ENCODE assay signal across 8 cellular contexts in the genomic region with DNA sequence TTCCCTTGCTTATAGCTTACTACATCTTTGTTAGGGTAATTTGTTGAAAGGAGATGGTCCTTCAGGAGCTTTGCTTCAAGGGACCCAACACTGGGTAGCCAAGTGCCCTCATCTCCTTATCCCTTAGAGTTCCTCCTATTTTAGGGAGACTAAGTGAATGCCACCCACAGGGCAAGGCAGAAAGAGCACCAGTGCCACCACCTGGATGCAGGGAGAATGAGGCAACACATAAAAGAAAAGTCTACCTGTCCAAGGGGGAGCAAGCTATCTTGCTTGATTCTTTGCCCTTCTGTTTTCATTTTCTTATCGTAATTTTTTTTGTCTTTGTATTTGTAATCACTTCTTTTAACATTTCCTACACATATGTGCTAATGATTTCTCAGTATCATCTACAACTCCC.
A peak's percentile ranks its signal among the peaks of the same experiment; 100 is the strongest.
DNase-seq lines count a peak whose midpoint lies in the region; ATAC-seq and TF ChIP-seq lines count a peak whose summit lies in the region.

No MANE protein-coding gene starts in this region.

- peaks cover 4% of the 10 kb centered on the region for H3K9me3 Mint-ChIP-seq in activated CD8-positive, alpha-beta T cell treated with anti-CD3 and anti-CD28 coated beads for 36 hours
- H3K9me3 Mint-ChIP-seq in activated CD8-positive, alpha-beta T cell treated with anti-CD3 and anti-CD28 coated beads, Interleukin-2, amount 10 ng/mL, durations not matched to agents 7 days and 5 days (ENCODE audit: insufficient read depth), result no peaks in the 10 kb centered on the region

- H3K4me1 ChIP-seq in thyroid gland, result no peaks in the 10 kb centered on the region

- intact Hi-C loops in activated CD8-positive, alpha-beta T cell treated with anti-CD3 and anti-CD28 coated beads for 36 hours (cut with micrococcal nuclease), result no loop called here
- intact Hi-C loops in thyroid gland (cut with DNase I), result loop anchor here (10.0 kb wide), 1 partner anchor 212 kb away; no protein-coding TSS in a partner anchor

- no peaks in the 10 kb centered on the region for H3K36me3 Mint-ChIP-seq in activated CD8-positive, alpha-beta T cell treated with anti-CD3 and anti-CD28 coated beads for 36 hours (ENCODE audit: low read depth)
- H3K36me3 Mint-ChIP-seq in activated CD8-positive, alpha-beta T cell treated with anti-CD3 and anti-CD28 coated beads, Interleukin-2, amount 10 ng/mL, durations not matched to agents 7 days and 5 days (ENCODE audit: low read depth), result no peaks in the 10 kb centered on the region

- no peaks in the 10 kb centered on the region for H3K9me3 ChIP-seq in thyroid gland

- DNase-seq in activated CD8-positive, alpha-beta T cell treated with anti-CD3 and anti-CD28 coated beads for 36 hours, result peak; percentile 6
- no peak for DNase-seq in activated CD8-positive, alpha-beta T cell treated with anti-CD3 and anti-CD28 coated beads, Interleukin-2, amount 10 ng/mL, durations not matched to agents 7 days and 5 days
- DNase-seq in RKO (ENCODE audit: low spot score) (peak; percentile 9), foreskin fibroblast (peak; percentile 41 to 76), thyroid gland (peak; percentile 51 to 70), NK-92 (lab: John Stamatoyannopoulos, UW; ENCODE audit: unreplicated experiment) (no peak), middle frontal gyrus (ENCODE audit: extremely low spot score, low spot score) (no peak)

- H3K4me3 ChIP-seq in foreskin fibroblast (ENCODE audit: low read depth in 1 of 2, low read length in 2 of 2), result no peak overlapping the region
- H3K4me3 ChIP-seq in thyroid gland (replicated peaks in 1 of 3), result no peak overlapping the region

- POLR2A ChIA-PET in activated CD8-positive, alpha-beta T cell treated with anti-CD3 and anti-CD28 coated beads for 36 hours (lab: Charles Lee), result no interaction called here
- POLR2A ChIA-PET in activated CD8-positive, alpha-beta T cell treated with anti-CD3 and anti-CD28 coated beads, Interleukin-2, amount 10 ng/mL, durations not matched to agents 7 days and 5 days (lab: Charles Lee), result no interaction called here

- no peaks in the 10 kb centered on the region for H3K27me3 Mint-ChIP-seq in activated CD8-positive, alpha-beta T cell treated with anti-CD3 and anti-CD28 coated beads for 36 hours
- H3K27me3 Mint-ChIP-seq in activated CD8-positive, alpha-beta T cell treated with anti-CD3 and anti-CD28 coated beads, Interleukin-2, amount 10 ng/mL, durations not matched to agents 7 days and 5 days (ENCODE audit: low read depth), result no peaks in the 10 kb centered on the region

- TF ChIP-seq CTCF in activated CD8-positive, alpha-beta T cell treated with anti-CD3 and anti-CD28 coated beads for 36 hours (IDR thresholded peaks at IDR 0.05), result no peak
- TF ChIP-seq CTCF in foreskin fibroblast (IDR thresholded peaks at IDR 0.05; ENCODE audit: low read depth, low read length) (peak; percentile 70), thyroid gland (IDR thresholded peaks at IDR 0.05) (peak; percentile 35 to 82 (median 70))

- H3K27ac Mint-ChIP-seq in activated CD8-positive, alpha-beta T cell treated with anti-CD3 and anti-CD28 coated beads for 36 hours, result no peak overlapping the region
- H3K27ac Mint-ChIP-seq in activated CD8-positive, alpha-beta T cell treated with anti-CD3 and anti-CD28 coated beads, Interleukin-2, amount 10 ng/mL, durations not matched to agents 7 days and 5 days, result no peak overlapping the region

- 45 to 56% methylated on average over 1 of the region's 1 CpG for WGBS in thyroid gland, 2 donors

- H3K4me1 Mint-ChIP-seq in activated CD8-positive, alpha-beta T cell treated with anti-CD3 and anti-CD28 coated beads for 36 hours (ENCODE audit: low read depth), result no peaks in the 10 kb centered on the region
- H3K4me1 Mint-ChIP-seq in activated CD8-positive, alpha-beta T cell treated with anti-CD3 and anti-CD28 coated beads, Interleukin-2, amount 10 ng/mL, durations not matched to agents 7 days and 5 days (ENCODE audit: low read depth), result no peaks in the 10 kb centered on the region

- H3K27me3 ChIP-seq in thyroid gland, result no peaks in the 10 kb centered on the region

- CTCF ChIA-PET in activated CD8-positive, alpha-beta T cell treated with anti-CD3 and anti-CD28 coated beads for 36 hours (lab: Charles Lee), result interaction anchor here (0.9 kb wide), 1 partner anchor 13 kb away, joined by 3 read pairs; no protein-coding TSS in a partner anchor
- CTCF ChIA-PET in activated CD8-positive, alpha-beta T cell treated with anti-CD3 and anti-CD28 coated beads, Interleukin-2, amount 10 ng/mL, durations not matched to agents 7 days and 5 days (lab: Charles Lee), result no interaction called here

- H3K4me3 Mint-ChIP-seq in activated CD8-positive, alpha-beta T cell treated with anti-CD3 and anti-CD28 coated beads for 36 hours, result no peak overlapping the region
- no peak overlapping the region for H3K4me3 Mint-ChIP-seq in activated CD8-positive, alpha-beta T cell treated with anti-CD3 and anti-CD28 coated beads, Interleukin-2, amount 10 ng/mL, durations not matched to agents 7 days and 5 days

- TF ChIP-seq POLR2A in thyroid gland (IDR thresholded peaks at IDR 0.05), result no peak

- H3K27ac ChIP-seq in thyroid gland, result no peak overlapping the region

- ATAC-seq in activated CD8-positive, alpha-beta T cell treated with anti-CD3 and anti-CD28 coated beads for 36 hours, result no peak
- ATAC-seq in activated CD8-positive, alpha-beta T cell treated with anti-CD3 and anti-CD28 coated beads, Interleukin-2, amount 10 ng/mL, durations not matched to agents 7 days and 5 days, result no peak
- ATAC-seq in GM18873 (IDR thresholded peaks at IDR 0.05; ENCODE audit: low FRiP score, unreplicated experiment), result no peak

- H3K36me3 ChIP-seq in thyroid gland, result no peaks in the 10 kb centered on the region

Comparison
In these comparisons a context has a peak if more than half of its experiments do, and no peak if none do; other contexts are left out.
1. DNase-seq: peak in activated CD8-positive, alpha-beta T cell treated with anti-CD3 and anti-CD28 coated beads for 36 hours (single experiment), RKO (single experiment), foreskin fibroblast (2 of 2) and thyroid gland (2 of 2); none in activated CD8-positive, alpha-beta T cell treated with anti-CD3 and anti-CD28 coated beads, Interleukin-2, amount 10 ng/mL, durations not matched to agents 7 days and 5 days (single experiment), NK-92 (single experiment) and middle frontal gyrus (single experiment).